In the genomic region with DNA sequence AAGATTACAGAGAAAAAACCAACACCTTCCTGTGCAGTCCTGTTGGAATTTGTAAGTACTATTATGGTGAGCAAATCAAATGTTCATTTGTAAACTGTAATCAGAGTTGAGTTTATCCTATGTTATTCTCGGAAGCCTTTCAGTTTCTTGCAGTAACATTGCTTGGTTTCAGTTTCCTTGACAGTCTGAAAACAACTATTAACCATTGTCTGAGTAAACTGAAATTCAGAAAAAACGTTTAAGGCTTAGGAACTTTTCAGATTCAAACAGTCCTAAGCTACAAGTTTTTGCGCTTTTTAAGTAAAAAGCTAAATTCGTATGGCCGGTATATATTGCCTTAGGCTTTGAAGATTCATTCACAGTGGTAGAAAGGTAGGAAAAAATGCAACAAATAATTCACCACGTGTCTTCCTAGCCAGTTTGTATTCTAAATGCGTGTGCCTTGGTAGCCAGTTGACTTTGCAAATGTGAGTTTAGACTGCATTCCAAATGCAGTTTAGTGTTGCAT, we compare ENCODE assay signal across 8 cellular contexts. TPM values are rescaled to one million over a fixed set of nuclear protein-coding genes. Genes with fewer than 3 reads are reported as not detected.
DNase-seq lines count a peak whose midpoint lies in the region; TF ChIP-seq lines count a peak whose summit lies in the region.

No MANE protein-coding gene starts in this region.

- DNase-seq in AG20443 (ENCODE audit: low spot score) (peak; percentile 19), adipocyte (ENCODE audit: low read depth) (peak; percentile 89), inferior parietal cortex (ENCODE audit: extremely low spot score) (peak; percentile 33), stomach (no peak), DMS79 (lab: John Stamatoyannopoulos, UW) (no peak), NCI-H2227 treated with DMSO at 0.1 percent for 48 hours (lab: John Stamatoyannopoulos, UW) (no peak), NCI-H748 (lab: John Stamatoyannopoulos, UW; ENCODE audit: unreplicated experiment) (no peak)

- no peaks in the 10 kb centered on the region for H3K27me3 ChIP-seq in adipocyte (replicated peaks; ENCODE audit: control insufficient read depth, insufficient read depth, low read length)
- no peaks in the 10 kb centered on the region for H3K27me3 ChIP-seq in stomach

- H3K9me3 ChIP-seq in HEK293 (ENCODE audit: control insufficient read depth, insufficient read depth, low read depth, low read length) (no peaks in the 10 kb centered on the region), adipocyte (ENCODE audit: control insufficient read depth, low read length) (no peaks in the 10 kb centered on the region), stomach (no peaks in the 10 kb centered on the region)

- 0 to 2% (median 2%) methylated on average over 7 of the region's 7 CpGs for WGBS in stomach, 5 donors

- H3K27ac ChIP-seq in HEK293 (ENCODE audit: extremely low read depth, low read depth, low read length): peak overlapping the region; percentile 39; the same call in 1 of the 2 replicates
- H3K27ac ChIP-seq in stomach: peak overlapping the region in 4 of 5 donors; percentile 99 to 100 (median 100)

- H3K36me3 ChIP-seq in HEK293 (ENCODE audit: control insufficient read depth in 2 of 2, insufficient read depth in 1 of 2, low read length in 2 of 2) (peaks cover 3 to 29% of the 10 kb centered on the region in 2 experiments; a peak in 2 of 3 replicates), adipocyte (ENCODE audit: control insufficient read depth, insufficient read depth, low read length, severe bottlenecking) (no peaks in the 10 kb centered on the region), stomach (no peaks in the 10 kb centered on the region)

- intact Hi-C loops in stomach (cut with DNase I; ENCODE audit: low total_unique reads): no loop called here

- H3K4me1 ChIP-seq in HEK293 (ENCODE audit: control insufficient read depth, insufficient read depth, low read length): peaks cover 3% of the 10 kb centered on the region; the same call in 1 of the 2 replicates
- H3K4me1 ChIP-seq in adipocyte (ENCODE audit: control insufficient read depth, insufficient read depth, low read length): peaks cover 54% of the 10 kb centered on the region
- peaks cover 36 to 77% (median 59%) of the 10 kb centered on the region in 4 donors for H3K4me1 ChIP-seq in stomach

- TF ChIP-seq CTCF in HEK293 (tag by site-specific recombination; IDR thresholded peaks at IDR 0.05) (no peak), stomach (IDR thresholded peaks at IDR 0.05) (no peak)

- no peak for TF ChIP-seq EP300 in stomach (IDR thresholded peaks at IDR 0.05)

- POLR2A ChIA-PET in HEK293 (lab: Yijun Ruan, JAX): interaction anchor here (0.6 to 1.1 kb wide), 2 partner anchors 12 to 255 kb away, joined by 3 read pairs; no protein-coding TSS in a partner anchor

- H3K4me3 ChIP-seq in HEK293 (ENCODE audit: low read depth, low read length): peak overlapping the region; percentile 95
- H3K4me3 ChIP-seq in adipocyte (ENCODE audit: low read length): peak overlapping the region; percentile 97
- peak overlapping the region; percentile 80 to 96 (median 89) for H3K4me3 ChIP-seq in stomach

- CTCF ChIA-PET in HEK293 (lab: Yijun Ruan, JAX): interaction anchor here (0.6 kb wide), 1 partner anchor 333 kb away, joined by 3 read pairs; no protein-coding TSS in a partner anchor

- TF ChIP-seq POLR2A in stomach (IDR thresholded peaks at IDR 0.05): no peak

- H3K9ac ChIP-seq in adipocyte (ENCODE audit: low read length): peak overlapping the region; percentile 100

TF ChIP-seq in HEK293, 187 proteins besides CTCF, POLR2A, EP300 and RAD21 (continues in another document):
- TF ChIP-seq, protein P1, sequence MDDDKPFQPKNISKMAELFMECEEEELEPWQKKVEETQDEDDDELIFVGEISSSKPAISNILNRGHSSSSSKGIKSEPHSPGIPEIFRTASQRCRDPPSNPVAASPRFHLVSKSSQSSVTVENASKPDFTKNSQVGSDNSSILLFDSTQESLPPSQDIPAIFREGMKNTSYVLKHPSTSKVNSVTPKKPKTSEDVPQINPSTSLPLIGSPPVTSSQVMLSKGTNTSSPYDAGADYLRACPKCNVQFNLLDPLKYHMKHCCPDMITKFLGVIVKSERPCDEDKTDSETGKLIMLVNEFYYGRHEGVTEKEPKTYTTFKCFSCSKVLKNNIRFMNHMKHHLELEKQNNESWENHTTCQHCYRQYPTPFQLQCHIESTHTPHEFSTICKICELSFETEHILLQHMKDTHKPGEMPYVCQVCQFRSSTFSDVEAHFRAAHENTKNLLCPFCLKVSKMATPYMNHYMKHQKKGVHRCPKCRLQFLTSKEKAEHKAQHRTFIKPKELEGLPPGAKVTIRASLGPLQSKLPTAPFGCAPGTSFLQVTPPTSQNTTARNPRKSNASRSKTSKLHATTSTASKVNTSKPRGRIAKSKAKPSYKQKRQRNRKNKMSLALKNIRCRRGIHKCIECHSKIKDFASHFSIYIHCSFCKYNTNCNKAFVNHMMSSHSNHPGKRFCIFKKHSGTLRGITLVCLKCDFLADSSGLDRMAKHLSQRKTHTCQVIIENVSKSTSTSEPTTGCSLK (tag by site-specific recombination; IDR thresholded peaks at IDR 0.05): no peak
- TF ChIP-seq ZNF350 (tag by site-specific recombination; IDR thresholded peaks at IDR 0.05) (no peak), ZFP37 (tag by site-specific recombination; IDR thresholded peaks at IDR 0.05) (no peak), ZNF670 (tag by site-specific recombination; IDR thresholded peaks at IDR 0.05; ENCODE audit: low read depth) (no peak), ZNF514 (tag by site-specific recombination; IDR thresholded peaks at IDR 0.05) (no peak), ZNF600 (tag by site-specific recombination; IDR thresholded peaks at IDR 0.05) (no peak), ZNF24 (tag by site-specific recombination; IDR thresholded peaks at IDR 0.05) (no peak), ZNF785 (tag by site-specific recombination; IDR thresholded peaks at IDR 0.05) (no peak), SP2 (tag by site-specific recombination; IDR thresholded peaks at IDR 0.05) (no peak), OSR2 (tag by site-specific recombination; IDR thresholded peaks at IDR 0.05) (0 out of 2 replicates have a peak, but pooled peaks have one; percentile 17), ZNF776 (tag by site-specific recombination; IDR thresholded peaks at IDR 0.05; ENCODE audit: borderline replicate concordance) (no peak)
- TF ChIP-seq, protein P2, sequence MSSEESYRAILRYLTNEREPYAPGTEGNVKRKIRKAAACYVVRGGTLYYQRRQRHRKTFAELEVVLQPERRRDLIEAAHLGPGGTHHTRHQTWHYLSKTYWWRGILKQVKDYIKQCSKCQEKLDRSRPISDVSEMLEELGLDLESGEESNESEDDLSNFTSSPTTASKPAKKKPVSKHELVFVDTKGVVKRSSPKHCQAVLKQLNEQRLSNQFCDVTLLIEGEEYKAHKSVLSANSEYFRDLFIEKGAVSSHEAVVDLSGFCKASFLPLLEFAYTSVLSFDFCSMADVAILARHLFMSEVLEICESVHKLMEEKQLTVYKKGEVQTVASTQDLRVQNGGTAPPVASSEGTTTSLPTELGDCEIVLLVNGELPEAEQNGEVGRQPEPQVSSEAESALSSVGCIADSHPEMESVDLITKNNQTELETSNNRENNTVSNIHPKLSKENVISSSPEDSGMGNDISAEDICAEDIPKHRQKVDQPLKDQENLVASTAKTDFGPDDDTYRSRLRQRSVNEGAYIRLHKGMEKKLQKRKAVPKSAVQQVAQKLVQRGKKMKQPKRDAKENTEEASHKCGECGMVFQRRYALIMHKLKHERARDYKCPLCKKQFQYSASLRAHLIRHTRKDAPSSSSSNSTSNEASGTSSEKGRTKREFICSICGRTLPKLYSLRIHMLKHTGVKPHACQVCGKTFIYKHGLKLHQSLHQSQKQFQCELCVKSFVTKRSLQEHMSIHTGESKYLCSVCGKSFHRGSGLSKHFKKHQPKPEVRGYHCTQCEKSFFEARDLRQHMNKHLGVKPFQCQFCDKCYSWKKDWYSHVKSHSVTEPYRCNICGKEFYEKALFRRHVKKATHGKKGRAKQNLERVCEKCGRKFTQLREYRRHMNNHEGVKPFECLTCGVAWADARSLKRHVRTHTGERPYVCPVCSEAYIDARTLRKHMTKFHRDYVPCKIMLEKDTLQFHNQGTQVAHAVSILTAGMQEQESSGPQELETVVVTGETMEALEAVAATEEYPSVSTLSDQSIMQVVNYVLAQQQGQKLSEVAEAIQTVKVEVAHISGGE (tag by site-specific recombination; conservative IDR thresholded peaks at IDR 0.05; ENCODE audit: low read depth): no peak
- TF ChIP-seq, protein P3, sequence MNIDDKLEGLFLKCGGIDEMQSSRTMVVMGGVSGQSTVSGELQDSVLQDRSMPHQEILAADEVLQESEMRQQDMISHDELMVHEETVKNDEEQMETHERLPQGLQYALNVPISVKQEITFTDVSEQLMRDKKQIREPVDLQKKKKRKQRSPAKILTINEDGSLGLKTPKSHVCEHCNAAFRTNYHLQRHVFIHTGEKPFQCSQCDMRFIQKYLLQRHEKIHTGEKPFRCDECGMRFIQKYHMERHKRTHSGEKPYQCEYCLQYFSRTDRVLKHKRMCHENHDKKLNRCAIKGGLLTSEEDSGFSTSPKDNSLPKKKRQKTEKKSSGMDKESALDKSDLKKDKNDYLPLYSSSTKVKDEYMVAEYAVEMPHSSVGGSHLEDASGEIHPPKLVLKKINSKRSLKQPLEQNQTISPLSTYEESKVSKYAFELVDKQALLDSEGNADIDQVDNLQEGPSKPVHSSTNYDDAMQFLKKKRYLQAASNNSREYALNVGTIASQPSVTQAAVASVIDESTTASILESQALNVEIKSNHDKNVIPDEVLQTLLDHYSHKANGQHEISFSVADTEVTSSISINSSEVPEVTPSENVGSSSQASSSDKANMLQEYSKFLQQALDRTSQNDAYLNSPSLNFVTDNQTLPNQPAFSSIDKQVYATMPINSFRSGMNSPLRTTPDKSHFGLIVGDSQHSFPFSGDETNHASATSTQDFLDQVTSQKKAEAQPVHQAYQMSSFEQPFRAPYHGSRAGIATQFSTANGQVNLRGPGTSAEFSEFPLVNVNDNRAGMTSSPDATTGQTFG (tag by site-specific recombination; IDR thresholded peaks at IDR 0.05; ENCODE audit: borderline replicate concordance): no peak
- TF ChIP-seq, protein P4, sequence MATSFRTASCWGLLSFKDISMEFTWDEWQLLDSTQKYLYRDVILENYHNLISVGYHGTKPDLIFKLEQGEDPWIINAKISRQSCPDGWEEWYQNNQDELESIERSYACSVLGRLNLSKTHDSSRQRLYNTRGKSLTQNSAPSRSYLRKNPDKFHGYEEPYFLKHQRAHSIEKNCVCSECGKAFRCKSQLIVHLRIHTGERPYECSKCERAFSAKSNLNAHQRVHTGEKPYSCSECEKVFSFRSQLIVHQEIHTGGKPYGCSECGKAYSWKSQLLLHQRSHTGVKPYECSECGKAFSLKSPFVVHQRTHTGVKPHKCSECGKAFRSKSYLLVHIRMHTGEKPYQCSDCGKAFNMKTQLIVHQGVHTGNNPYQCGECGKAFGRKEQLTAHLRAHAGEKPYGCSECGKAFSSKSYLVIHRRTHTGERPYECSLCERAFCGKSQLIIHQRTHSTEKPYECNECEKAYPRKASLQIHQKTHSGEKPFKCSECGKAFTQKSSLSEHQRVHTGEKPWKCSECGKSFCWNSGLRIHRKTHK (tag by site-specific recombination; IDR thresholded peaks at IDR 0.05): no peak

RNA-seq across cellular contexts. Expression of a gene that starts 2.5 kb away (rescaled TPM):
- total RNA-seq in stomach: 100 to 1,000 TPM in 1 of 5 donors, 10 to 100 TPM in 4; 35.0 to 155 (median 75.4) TPM
- polyA plus RNA-seq in stomach: 10 to 100 TPM; 29.8 to 48.9 (median 44.0) TPM

Comparison
In these comparisons a context has a peak if more than half of its experiments do, and no peak if none do; other contexts are left out.
1. DNase-seq: peak in AG20443 (single experiment), adipocyte (single experiment) and inferior parietal cortex (single experiment); none in stomach (single experiment), DMS79 (single experiment), NCI-H2227 treated with DMSO at 0.1 percent for 48 hours (single experiment) and NCI-H748 (single experiment).
2. Peak in every context shown above with its lines, with median percentiles within 50 percentile points of each other: H3K4me3 ChIP-seq.